Comparison of ENCODE assay signal across 23 cellular contexts in the genomic region with DNA sequence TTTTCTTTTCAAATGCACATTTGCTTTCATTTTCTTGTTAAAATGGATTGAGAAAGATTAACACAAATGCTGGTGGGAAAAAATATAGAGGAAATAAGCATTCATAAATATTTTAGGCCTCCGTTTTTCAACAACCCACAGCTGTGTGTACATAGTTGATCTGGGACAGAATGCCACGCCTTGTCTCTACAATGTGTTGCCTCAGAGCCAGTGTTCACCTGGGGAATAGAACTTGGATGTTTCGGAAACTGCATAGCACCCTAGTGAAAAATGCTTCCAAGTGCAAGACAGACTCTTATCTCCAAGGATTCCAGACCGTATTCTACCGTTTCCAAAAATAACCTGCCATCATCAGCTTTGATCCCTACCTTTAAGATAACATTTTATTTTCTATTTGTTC.
"Had no signal": no experiment of that assay in that cellular context is flagged by ENCODE, and none has a peak within 500 bp of the region (broad histone marks: within the 10 kb centered on the region; RNA-seq: fewer than 3 reads in every experiment).

No MANE protein-coding gene starts in this region.

- H3K27me3 ChIP-seq: cardiac muscle cell, foreskin keratinocyte, right atrium auricular region, suprapubic skin, tibial nerve had no signal

- ATAC-seq: activated CD4-positive, alpha-beta T cell treated with anti-CD3 and anti-CD28 coated beads for 36 hours; foreskin keratinocyte; natural killer cell treated with Interleukin-12 subunit alpha and Interleukin-12 subunit beta and Interleukin-15 and Interleukin-18, amount 100 ng/mL, for 72 hours; psoas muscle; stimulated activated effector memory CD8-positive, alpha-beta T cell treated with anti-CD3 and anti-CD28 coated beads, Interleukin-12 subunit alpha, Interleukin-12 subunit beta, amount 100 ng/mL, for 72 hours; stimulated activated naive CD8-positive, alpha-beta T cell treated with anti-CD3 and anti-CD28 coated beads, Interleukin-15, amount 100 ng/mL, for 72 hours; T-helper 17 cell had no signal

- H3K27ac ChIP-seq: cardiac muscle cell, foreskin keratinocyte, left ventricle myocardium inferior, psoas muscle, right atrium auricular region, suprapubic skin, tibial nerve had no signal

- H3K9me3 ChIP-seq: left ventricle myocardium inferior, psoas muscle, suprapubic skin had no signal

- H3K36me3 ChIP-seq: cardiac muscle cell, left ventricle myocardium inferior, right atrium auricular region, suprapubic skin, tibial nerve had no signal

- DNase-seq: activated B cell treated with CpG ODN at 0.5 μM for 24 hours; activated CD4-positive, alpha-beta T cell treated with anti-CD3 and anti-CD28 coated beads for 36 hours; activated CD4-positive, alpha-beta T cell treated with anti-CD3 and anti-CD28 coated beads, Interleukin-2, amount 50 U/mL, for 4 hours; activated CD8-positive, alpha-beta memory T cell treated with anti-CD3 and anti-CD28 coated beads for 24 hours; activated CD8-positive, alpha-beta memory T cell treated with anti-CD3 and anti-CD28 coated beads, Interleukin-2, amount 50 U/mL, for 4 hours; activated naive CD4-positive, alpha-beta T cell treated with Interleukin-2 at 50 U/mL for 16 hours; activated naive CD8-positive, alpha-beta T cell treated with anti-CD3 and anti-CD28 coated beads, Interleukin-2, amount 10 ng/mL, durations not matched to agents 7 days and 5 days; activated T-cell treated with anti-CD3 and anti-CD28 coated beads, Interleukin-2, amount 50 U/mL, for 24 hours; amniotic stem cell; foreskin keratinocyte; immature natural killer cell; left ventricle myocardium inferior; midbrain; psoas muscle; stimulated activated naive CD8-positive, alpha-beta T cell treated with anti-CD3 and anti-CD28 coated beads, Interleukin-15, amount 100 ng/mL, for 72 hours; SW 1271; T-helper 17 cell had no signal

- H3K4me1 ChIP-seq: foreskin keratinocyte, psoas muscle, suprapubic skin had no signal

- H3K4me3 ChIP-seq: cardiac muscle cell, left ventricle myocardium inferior, psoas muscle, right atrium auricular region, suprapubic skin, tibial nerve had no signal
